ENCODE assay signal across 15 cellular contexts in the genomic region with DNA sequence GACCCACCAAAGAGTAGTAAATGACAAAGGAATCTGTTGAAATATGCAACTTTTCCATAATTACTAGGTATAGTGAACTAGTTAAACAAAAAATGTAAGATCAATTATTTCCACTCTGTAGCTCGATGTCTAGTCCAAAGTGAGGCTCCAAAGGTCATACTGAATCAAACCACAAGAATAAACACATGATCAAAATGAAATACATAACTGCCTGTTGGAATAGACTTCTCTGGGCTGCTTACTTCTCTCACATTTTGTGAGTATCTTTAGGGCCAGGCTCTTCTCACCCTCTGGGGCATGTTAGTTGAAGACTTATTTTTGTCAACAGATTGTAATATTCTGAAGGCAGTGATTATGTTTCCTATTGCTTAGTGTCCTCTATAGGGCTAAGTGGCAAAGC.
DNase-seq lines count a peak whose midpoint lies in the region; ATAC-seq and TF ChIP-seq lines count a peak whose summit lies in the region.
"Had no signal": no experiment of that assay in that cellular context is flagged by ENCODE, and none has a peak within 500 bp of the region (broad histone marks: within the 10 kb centered on the region; RNA-seq: fewer than 3 reads in every experiment).

No MANE protein-coding gene starts in this region.

- H4K20me1 ChIP-seq in HCT116 (ENCODE audit: insufficient read depth) (no peaks in the 10 kb centered on the region), Karpas-422 (ENCODE audit: insufficient read depth, low read depth, low read length) (no peaks in the 10 kb centered on the region)

- no peak overlapping the region for H3K4me3 ChIP-seq in HCT116 (replicated peaks in 1 of 2; ENCODE audit: low read depth in 1 of 2, low read length in 2 of 2)
- H3K4me3 ChIP-seq in left lung, result no peak overlapping the region
- H3K4me3 ChIP-seq in suprapubic skin, result no peak overlapping the region
- H3K4me3 ChIP-seq in Karpas-422 (ENCODE audit: low read length), result no peak overlapping the region

- H3K9me2 ChIP-seq in HCT116 (ENCODE audit: insufficient read depth), result no peaks in the 10 kb centered on the region
- no peaks in the 10 kb centered on the region for H3K9me2 ChIP-seq in Karpas-422 (replicated peaks; ENCODE audit: insufficient read depth, low read length)

- peak overlapping the region; percentile 12 for H3K27ac Mint-ChIP-seq in activated naive CD8-positive, alpha-beta T cell treated with anti-CD3 and anti-CD28 coated beads for 36 hours
- peak overlapping the region; percentile 22 for H3K27ac Mint-ChIP-seq in stimulated activated naive CD8-positive, alpha-beta T cell treated with anti-CD3 and anti-CD28 coated beads, Interleukin-15, Interleukin-2, amounts not matched to agents 100 ng/mL and 50 ng/mL, for 24 hours
- H3K27ac Mint-ChIP-seq: CD4-positive, alpha-beta T cell; memory B cell had no signal

- CTCF ChIA-PET in HCT116 (lab: Charles Lee), result no interaction called here

- no peak overlapping the region for H3K4me3 Mint-ChIP-seq in activated naive CD8-positive, alpha-beta T cell treated with anti-CD3 and anti-CD28 coated beads for 36 hours
- peak overlapping the region; percentile 14 for H3K4me3 Mint-ChIP-seq in stimulated activated naive CD8-positive, alpha-beta T cell treated with anti-CD3 and anti-CD28 coated beads, Interleukin-15, Interleukin-2, amounts not matched to agents 100 ng/mL and 50 ng/mL, for 24 hours
- H3K4me3 Mint-ChIP-seq: CD4-positive, alpha-beta T cell; memory B cell had no signal

- H3K9me3 Mint-ChIP-seq in activated naive CD8-positive, alpha-beta T cell treated with anti-CD3 and anti-CD28 coated beads for 36 hours, result peaks cover 2% of the 10 kb centered on the region
- H3K9me3 Mint-ChIP-seq in stimulated activated naive CD8-positive, alpha-beta T cell treated with anti-CD3 and anti-CD28 coated beads, Interleukin-15, Interleukin-2, amounts not matched to agents 100 ng/mL and 50 ng/mL, for 24 hours, result no peaks in the 10 kb centered on the region
- H3K9me3 Mint-ChIP-seq: CD4-positive, alpha-beta T cell had no signal

- POLR2A ChIA-PET in HCT116 (lab: Charles Lee), result no interaction called here

- TF ChIP-seq CTCF in HCT116 (IDR thresholded peaks at IDR 0.05 in 2 of 3, conservative IDR thresholded peaks at IDR 0.05 in 1 of 3; ENCODE audit: borderline replicate concordance in 1 of 3, insufficient read depth in 1 of 3, low read depth in 2 of 3, low read length in 2 of 3) (no peak), left lung (IDR thresholded peaks at IDR 0.05) (no peak), suprapubic skin (IDR thresholded peaks at IDR 0.05) (no peak)

- no peak for TF ChIP-seq POLR2A in HCT116 (IDR thresholded peaks at IDR 0.05; ENCODE audit: borderline replicate concordance, extremely low read depth, insufficient read depth, insufficient read length)
- TF ChIP-seq POLR2A in suprapubic skin (IDR thresholded peaks at IDR 0.05), result no peak

- no peaks in the 10 kb centered on the region for H3K36me3 ChIP-seq in HCT116 (ENCODE audit: control insufficient read depth in 1 of 2, insufficient read depth in 2 of 2, low read length in 2 of 2)
- no peaks in the 10 kb centered on the region for H3K36me3 ChIP-seq in left lung
- no peaks in the 10 kb centered on the region for H3K36me3 ChIP-seq in suprapubic skin
- no peaks in the 10 kb centered on the region for H3K36me3 ChIP-seq in Karpas-422 (ENCODE audit: insufficient read depth, low read length)

- H3K79me2 ChIP-seq in HCT116 (ENCODE audit: insufficient read depth, low read length) (no peaks in the 10 kb centered on the region), Karpas-422 (ENCODE audit: low read length) (no peaks in the 10 kb centered on the region)

- peaks cover 33% of the 10 kb centered on the region for H3K4me1 Mint-ChIP-seq in activated naive CD8-positive, alpha-beta T cell treated with anti-CD3 and anti-CD28 coated beads for 36 hours
- H3K4me1 Mint-ChIP-seq in stimulated activated naive CD8-positive, alpha-beta T cell treated with anti-CD3 and anti-CD28 coated beads, Interleukin-15, Interleukin-2, amounts not matched to agents 100 ng/mL and 50 ng/mL, for 24 hours (ENCODE audit: low read depth), result peaks cover 51% of the 10 kb centered on the region

- H3K27me3 Mint-ChIP-seq in activated naive CD8-positive, alpha-beta T cell treated with anti-CD3 and anti-CD28 coated beads for 36 hours, result no peaks in the 10 kb centered on the region
- no peaks in the 10 kb centered on the region for H3K27me3 Mint-ChIP-seq in stimulated activated naive CD8-positive, alpha-beta T cell treated with anti-CD3 and anti-CD28 coated beads, Interleukin-15, Interleukin-2, amounts not matched to agents 100 ng/mL and 50 ng/mL, for 24 hours
- H3K27me3 Mint-ChIP-seq: CD4-positive, alpha-beta T cell; memory B cell had no signal

- H2AFZ ChIP-seq in HCT116 (ENCODE audit: low read depth, low read length, poor library complexity, severe bottlenecking) (no peak overlapping the region), Karpas-422 (ENCODE audit: low read length) (no peak overlapping the region)

- no peaks in the 10 kb centered on the region for H3K36me3 Mint-ChIP-seq in activated naive CD8-positive, alpha-beta T cell treated with anti-CD3 and anti-CD28 coated beads for 36 hours
- no peaks in the 10 kb centered on the region for H3K36me3 Mint-ChIP-seq in stimulated activated naive CD8-positive, alpha-beta T cell treated with anti-CD3 and anti-CD28 coated beads, Interleukin-15, Interleukin-2, amounts not matched to agents 100 ng/mL and 50 ng/mL, for 24 hours (ENCODE audit: low read depth)
- H3K36me3 Mint-ChIP-seq: memory B cell had no signal

- RAD21 ChIA-PET in HCT116 (lab: Charles Lee; ENCODE audit: low non-redundant PET in 1 of 2, low total read pairs in 2 of 2, uncharacterized antibody in 2 of 2, unreplicated experiment in 2 of 2), result no interaction called here

- H3K27ac ChIP-seq in HCT116 (ENCODE audit: low read depth, low read length) (no peak overlapping the region), left lung (peak overlapping the region; percentile 66 to 85), suprapubic skin (no peak overlapping the region), Karpas-422 (ENCODE audit: low read length) (no peak overlapping the region)

- no peak for TF ChIP-seq EP300 in suprapubic skin (IDR thresholded peaks at IDR 0.05)

- no peak for DNase-seq in HCT116 (ENCODE audit: low read depth, low spot score)
- no peak for DNase-seq in activated naive CD8-positive, alpha-beta T cell treated with anti-CD3 and anti-CD28 coated beads for 36 hours
- DNase-seq in left lung, result no peak
- DNase-seq in suprapubic skin (ENCODE audit: low spot score in 2 of 2), result no peak
- no peak for DNase-seq in NCI-H1092 treated with DMSO at 0.1 percent for 48 hours (lab: John Stamatoyannopoulos, UW)
- no peak for DNase-seq in Karpas-422
- DNase-seq: activated effector memory CD4-positive, alpha-beta T cell treated with Interleukin-2 at 50 U/mL for 16 hours; CD4-positive, alpha-beta T cell; NCI-H1105 treated with DMSO at 0.1 percent for 48 hours; NCI-H2227 treated with DMSO at 0.1 percent for 48 hours; stimulated activated naive CD4-positive, alpha-beta T cell treated with Interleukin-2 at 50 U/mL for 16 hours; T-helper 2 cell had no signal

- WGBS in suprapubic skin, result 48% methylated on average over 1 of the region's 1 CpG

- no peak for TF ChIP-seq RAD21 in HCT116 (IDR thresholded peaks at IDR 0.05; ENCODE audit: low read depth)

- ATAC-seq in HCT116 (no peak), left lung (peak; percentile 2), HG02763 (IDR thresholded peaks at IDR 0.05; ENCODE audit: unreplicated experiment) (no peak)

- H3K27me3 ChIP-seq in HCT116 (ENCODE audit: insufficient read depth, low read length), result no peaks in the 10 kb centered on the region
- H3K27me3 ChIP-seq in left lung, result no peaks in the 10 kb centered on the region
- H3K27me3 ChIP-seq in suprapubic skin, result no peaks in the 10 kb centered on the region
- H3K27me3 ChIP-seq in Karpas-422 (ENCODE audit: low read length), result no peaks in the 10 kb centered on the region

- BruUV-seq in HCT116 (replicated peaks; lab: Mats Ljungman, UMichigan), result no TSS peak

- H3K9ac ChIP-seq in HCT116 (ENCODE audit: low read length) (no peak overlapping the region), Karpas-422 (ENCODE audit: low read length) (no peak overlapping the region)

- H3K4me2 ChIP-seq in HCT116 (ENCODE audit: low read length), result peak overlapping the region; percentile 17; the same call in 1 of the 2 replicates
- H3K4me2 ChIP-seq in Karpas-422 (ENCODE audit: low read depth, low read length, poor library complexity, severe bottlenecking), result no peak overlapping the region

- H3K9me3 ChIP-seq in HCT116 (ENCODE audit: control insufficient read depth in 1 of 2, insufficient read depth in 1 of 2, low read depth in 1 of 2, low read length in 2 of 2) (0 out of 4 replicates have a peak, but pooled peaks cover 0 to 2% of the 10 kb centered on the region in 2 experiments), left lung (no peaks in the 10 kb centered on the region), suprapubic skin (no peaks in the 10 kb centered on the region), Karpas-422 (ENCODE audit: low read length) (no peaks in the 10 kb centered on the region)

- H3K4me1 ChIP-seq in HCT116 (ENCODE audit: control insufficient read depth in 1 of 2, insufficient read depth in 2 of 2, low read length in 2 of 2), result peaks cover 10 to 37% of the 10 kb centered on the region in 2 experiments
- peaks cover 36 to 64% of the 10 kb centered on the region in 2 donors for H3K4me1 ChIP-seq in left lung
- peaks cover 29% of the 10 kb centered on the region for H3K4me1 ChIP-seq in suprapubic skin
- H3K4me1 ChIP-seq in Karpas-422 (ENCODE audit: low read length), result no peaks in the 10 kb centered on the region

- intact Hi-C loops in HCT116 (cut with micrococcal nuclease) (no loop called here), left lung (cut with DNase I) (loop anchor here in 1 of 2 donors (10.0 kb wide), 1 partner anchor 69 kb away; no protein-coding TSS in a partner anchor)

Comparison
In these comparisons a context has a peak if more than half of its experiments do, and no peak if none do; other contexts are left out.
1. H3K27ac ChIP-seq: peak in left lung (2 of 2); none in HCT116 (single experiment), suprapubic skin (single experiment) and Karpas-422 (single experiment).